In genomic region chr12:122167328-122167925, GRCh38 we compare ENCODE assay signal across 1 cellular context.
A peak's percentile ranks its signal among the peaks of the same experiment; 100 is the strongest.
TF ChIP-seq lines count a peak whose summit lies in the region.

No MANE protein-coding gene starts in this region.

TF ChIP-seq in HepG2, 621 proteins besides CTCF, POLR2A, EP300 and RAD21:
- TF ChIP-seq TCF7 (IDR thresholded peaks at IDR 0.05; ENCODE audit: low read depth), result peak; percentile 26; the same call in 1 of the 2 replicates
- TF ChIP-seq NR2F6 (IDR thresholded peaks at IDR 0.05), result 0 out of 2 replicates have a peak, but pooled peaks have one; percentile 23
- TF ChIP-seq NR2F6 (CRISPR knock-in tag; IDR thresholded peaks at IDR 0.05), result no peak
- TF ChIP-seq RFXAP (CRISPR knock-in tag; IDR thresholded peaks at IDR 0.05; ENCODE audit: borderline replicate concordance), result no peak
- 0 out of 2 replicates have a peak, but pooled peaks have one; percentile 24 for TF ChIP-seq CREM (IDR thresholded peaks at IDR 0.05)
- TF ChIP-seq CREM (CRISPR knock-in tag; IDR thresholded peaks at IDR 0.05), result no peak
- TF ChIP-seq SOX5 (CRISPR knock-in tag; IDR thresholded peaks at IDR 0.05; ENCODE audit: borderline replicate concordance), result peak; percentile 43; the same call in 1 of the 2 replicates
- TF ChIP-seq SOX13 (IDR thresholded peaks at IDR 0.05), result peak; percentile 48; the same call in 1 of the 2 replicates
- TF ChIP-seq SOX13 (CRISPR knock-in tag; conservative IDR thresholded peaks at IDR 0.05 in 1 of 2, IDR thresholded peaks at IDR 0.05 in 1 of 2), result peak in 1 of 2 experiments; percentile 62; a peak in 2 of 4 replicates
- TF ChIP-seq CHD4 (IDR thresholded peaks at IDR 0.05; ENCODE audit: borderline replicate concordance, low read length), result no peak
TF ChIP-seq in HepG2: peak in this region for 5.
